23 cellular contexts compared by ENCODE assay signal in the genomic region with DNA sequence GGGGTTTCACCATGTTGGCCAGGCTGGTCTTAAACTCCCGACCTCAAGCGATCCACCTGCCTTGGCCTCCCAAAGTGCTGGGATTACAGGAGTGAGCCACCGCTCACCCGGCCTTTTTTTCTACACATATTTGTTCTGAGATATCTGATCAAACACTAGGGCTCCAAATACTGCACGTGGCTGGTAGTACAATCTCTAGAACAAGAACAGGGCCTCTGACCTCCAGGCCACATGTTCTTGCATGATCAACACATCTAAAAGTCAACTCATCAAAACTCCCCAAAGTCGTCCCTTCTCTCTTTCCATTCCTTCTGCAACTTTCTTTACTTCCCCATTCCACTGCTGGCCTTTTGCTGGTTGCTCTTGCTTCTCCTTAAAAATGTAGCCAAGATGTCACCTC.
"Had no signal": no experiment of that assay in that cellular context is flagged by ENCODE, and none has a peak within 500 bp of the region (broad histone marks: within the 10 kb centered on the region; RNA-seq: fewer than 3 reads in every experiment).

No MANE protein-coding gene starts in this region.

- DNase-seq: activated CD8-positive, alpha-beta memory T cell treated with anti-CD3 and anti-CD28 coated beads for 24 hours; activated CD8-positive, alpha-beta memory T cell treated with anti-CD3 and anti-CD28 coated beads, Interleukin-2, amount 50 U/mL, for 4 hours; activated naive CD4-positive, alpha-beta T cell; activated T-cell treated with anti-CD3 and anti-CD28 coated beads, Interleukin-2, amount 50 U/mL, for 24 hours; adrenal gland; colonic mucosa; endodermal cell; esophagus squamous epithelium; gastrocnemius medialis; hypothalamus; left ventricle myocardium inferior; naive thymus-derived CD8-positive, alpha-beta T cell; sigmoid colon; stimulated activated CD4-positive, alpha-beta T cell treated with anti-CD3 and anti-CD28 coated beads, Interleukin-15, amount 100 ng/mL, for 24 hours; stimulated activated naive CD4-positive, alpha-beta T cell; testis had no signal

- H3K4me1 ChIP-seq: colonic mucosa, gastrocnemius medialis, left ventricle myocardium inferior, testis had no signal

- H3K27ac Mint-ChIP-seq: activated naive CD8-positive, alpha-beta T cell; activated T-cell treated with anti-CD3 and anti-CD28 coated beads, Interleukin-2, amount 50 U/mL, for 24 hours; activated T-helper 2 cell treated with anti-CD3 and anti-CD28 coated beads, Interferon-gamma antibody, Interleukin-2, Interleukin-4, amounts not matched to agents 10 μg/mL and 5 μg/mL and 100 μg/mL, durations not matched to agents 14 hours and 24 hours and 36 hours; endodermal cell; naive thymus-derived CD8-positive, alpha-beta T cell; type B pancreatic cell had no signal

- H3K4me3 ChIP-seq: adrenal gland, colonic mucosa, esophagus squamous epithelium, gastrocnemius medialis, left ventricle myocardium inferior, sigmoid colon, smooth muscle cell, testis, vagina had no signal

- H3K36me3 ChIP-seq: adrenal gland, colonic mucosa, esophagus squamous epithelium, gastrocnemius medialis, left ventricle myocardium inferior, sigmoid colon, vagina had no signal

- H3K27me3 ChIP-seq: adrenal gland, colonic mucosa, esophagus squamous epithelium, gastrocnemius medialis, sigmoid colon, testis, vagina had no signal

- H3K27ac ChIP-seq: adrenal gland, colonic mucosa, esophagus squamous epithelium, gastrocnemius medialis, left ventricle myocardium inferior, sigmoid colon, testis, vagina had no signal

- ATAC-seq: gastrocnemius medialis; naive thymus-derived CD8-positive, alpha-beta T cell had no signal

- H3K4me2 ChIP-seq: smooth muscle cell had no signal

- H3K9me3 ChIP-seq: adrenal gland, colonic mucosa, esophagus squamous epithelium, gastrocnemius medialis, left ventricle myocardium inferior, sigmoid colon, testis, vagina had no signal

- H3K9me3 Mint-ChIP-seq: activated T-cell treated with anti-CD3 and anti-CD28 coated beads, Interleukin-2, amount 50 U/mL, for 24 hours; activated T-helper 2 cell treated with anti-CD3 and anti-CD28 coated beads, Interferon-gamma antibody, Interleukin-2, Interleukin-4, amounts not matched to agents 10 μg/mL and 5 μg/mL and 100 μg/mL, durations not matched to agents 14 hours and 24 hours and 36 hours; central memory CD8-positive, alpha-beta T cell had no signal

- H3K4me3 Mint-ChIP-seq: activated naive CD8-positive, alpha-beta T cell; activated T-cell treated with anti-CD3 and anti-CD28 coated beads, Interleukin-2, amount 50 U/mL, for 24 hours; central memory CD8-positive, alpha-beta T cell; endodermal cell; naive thymus-derived CD8-positive, alpha-beta T cell; type B pancreatic cell had no signal

- FAIRE-seq: astrocyte had no signal

- H3K27me3 Mint-ChIP-seq: activated naive CD8-positive, alpha-beta T cell; activated T-cell treated with anti-CD3 and anti-CD28 coated beads, Interleukin-2, amount 50 U/mL, for 24 hours had no signal
